Comparison of ENCODE assay signal across 20 cellular contexts in genomic region chr14:25944020-25944419, GRCh38.
DNase-seq lines count a peak whose midpoint lies in the region; ATAC-seq, FAIRE-seq and TF ChIP-seq lines count a peak whose summit lies in the region.
"Had no signal": no experiment of that assay in that cellular context is flagged by ENCODE, and none has a peak within 500 bp of the region (broad histone marks: within the 10 kb centered on the region; RNA-seq: fewer than 3 reads in every experiment).

No MANE protein-coding gene starts in this region.

- no peak overlapping the region for H4K8ac ChIP-seq in H1 (ENCODE audit: extremely low read depth, insufficient read depth, low read length)

- no peak overlapping the region for H3K4me3 Mint-ChIP-seq in neural progenitor cell
- no peak overlapping the region for H3K4me3 Mint-ChIP-seq in activated T-cell treated with anti-CD3 and anti-CD28 coated beads, Interleukin-2, amount 50 U/mL, for 72 hours
- H3K4me3 Mint-ChIP-seq: CD4-positive, alpha-beta memory T cell; IgD-negative memory B cell had no signal

- no peak overlapping the region for H3K14ac ChIP-seq in H1 (ENCODE audit: insufficient read length)

- H2AFZ ChIP-seq in H1 (ENCODE audit: low read length) (peak overlapping the region; percentile 51; the same call in 1 of the 2 replicates), neural progenitor cell (replicated peaks) (peak overlapping the region; percentile 19)

- H3K4me1 Mint-ChIP-seq in neural progenitor cell, result no peaks in the 10 kb centered on the region
- H3K4me1 Mint-ChIP-seq in activated T-cell treated with anti-CD3 and anti-CD28 coated beads, Interleukin-2, amount 50 U/mL, for 72 hours (ENCODE audit: low read depth), result no peaks in the 10 kb centered on the region
- H3K4me1 Mint-ChIP-seq: CD4-positive, alpha-beta memory T cell; IgD-negative memory B cell had no signal

- H3K9me3 ChIP-seq in H1 (ENCODE audit: insufficient read depth in 2 of 2, low read depth in 1 of 2, low read length in 1 of 2), result no peaks in the 10 kb centered on the region
- H3K9me3 ChIP-seq in neural progenitor cell (ENCODE audit: low read depth), result no peaks in the 10 kb centered on the region
- H3K9me3 ChIP-seq: BLaER1 treated with 17β-estradiol and CSF1 and Interleukin-3, amounts not matched to agents 10 nM and 100 nM; Peyer's patch had no signal

- no peak overlapping the region for H3K9ac ChIP-seq in H1 (replicated peaks in 1 of 4; ENCODE audit: extremely low read depth in 1 of 4, low read depth in 3 of 4, low read length in 3 of 4)
- H3K9ac ChIP-seq in neural progenitor cell, result no peak overlapping the region
- H3K9ac ChIP-seq: BLaER1 treated with 17β-estradiol and CSF1 and Interleukin-3, amounts not matched to agents 10 nM and 100 nM had no signal

- DNase-seq in NCI-H1092 (lab: John Stamatoyannopoulos, UW) (peak; percentile 18), NCI-H1092 treated with DMSO at 0.1 percent for 48 hours (lab: John Stamatoyannopoulos, UW) (no peak), NCI-H1930 (lab: John Stamatoyannopoulos, UW) (peak; percentile 92 to 95), H1 (ENCODE audit: low read depth in 1 of 2, low spot score in 2 of 2) (no peak), neural progenitor cell (ENCODE audit: low spot score) (peak; percentile 20), GDM1 (lab: John Stamatoyannopoulos, UW) (no peak)
- DNase-seq in activated T-cell treated with anti-CD3 and anti-CD28 coated beads, Interleukin-2, amount 50 U/mL, for 72 hours, result no peak
- DNase-seq: ACHN; CD4-positive, alpha-beta memory T cell; NCI-H2029; NCI-H2171; NCI-H446; NCI-H526; Peyer's patch had no signal

- H3K27ac ChIP-seq in H1 (ENCODE audit: low read depth, low read length) (no peak overlapping the region), neural progenitor cell (no peak overlapping the region)
- H3K27ac ChIP-seq: 22Rv1; BLaER1 treated with 17β-estradiol and CSF1 and Interleukin-3, amounts not matched to agents 10 nM and 100 nM; Peyer's patch had no signal

- H2BK5ac ChIP-seq in H1 (ENCODE audit: low read depth, low read length), result no peak overlapping the region

- no peaks in the 10 kb centered on the region for H3K36me3 Mint-ChIP-seq in neural progenitor cell
- H3K36me3 Mint-ChIP-seq in activated T-cell treated with anti-CD3 and anti-CD28 coated beads, Interleukin-2, amount 50 U/mL, for 72 hours (ENCODE audit: insufficient read depth in 2 of 2), result no peaks in the 10 kb centered on the region
- H3K36me3 Mint-ChIP-seq: CD4-positive, alpha-beta memory T cell had no signal

- no peaks in the 10 kb centered on the region for H3K23me2 ChIP-seq in H1 (ENCODE audit: low read depth, low read length)

- H4K20me1 ChIP-seq in H1 (replicated peaks in 1 of 2; ENCODE audit: control insufficient read depth in 1 of 2, insufficient read depth in 2 of 2, low read length in 2 of 2) (no peaks in the 10 kb centered on the region), neural progenitor cell (ENCODE audit: low read depth) (no peaks in the 10 kb centered on the region)
- H4K20me1 ChIP-seq: BLaER1 treated with 17β-estradiol and CSF1 and Interleukin-3, amounts not matched to agents 10 nM and 100 nM had no signal

- POLR2A ChIA-PET in H1 (lab: Charles Lee; ENCODE audit: partially characterized antibody), result no interaction called here

- H3K27me3 Mint-ChIP-seq in neural progenitor cell (ENCODE audit: insufficient read depth, low read depth), result peaks cover 2% of the 10 kb centered on the region
- H3K27me3 Mint-ChIP-seq in activated T-cell treated with anti-CD3 and anti-CD28 coated beads, Interleukin-2, amount 50 U/mL, for 72 hours (ENCODE audit: low read depth), result no peaks in the 10 kb centered on the region
- H3K27me3 Mint-ChIP-seq: CD4-positive, alpha-beta memory T cell; IgD-negative memory B cell had no signal

- H3K23ac ChIP-seq in H1 (ENCODE audit: insufficient read length), result no peak overlapping the region

- H3K27ac Mint-ChIP-seq in neural progenitor cell, result no peak overlapping the region
- H3K27ac Mint-ChIP-seq in activated T-cell treated with anti-CD3 and anti-CD28 coated beads, Interleukin-2, amount 50 U/mL, for 72 hours, result no peak overlapping the region
- H3K27ac Mint-ChIP-seq: CD4-positive, alpha-beta memory T cell; IgD-negative memory B cell had no signal

- no peaks in the 10 kb centered on the region for H3K9me3 Mint-ChIP-seq in neural progenitor cell
- peaks cover 3 to 9% of the 10 kb centered on the region in 2 donors for H3K9me3 Mint-ChIP-seq in activated T-cell treated with anti-CD3 and anti-CD28 coated beads, Interleukin-2, amount 50 U/mL, for 72 hours

- CTCF ChIA-PET in H1 (lab: Charles Lee; ENCODE audit: partially characterized antibody), result interaction anchor here (1.4 kb wide), 2 partner anchors 37 to 65 kb away, joined by 3 to 7 read pairs; no protein-coding TSS in a partner anchor

- no peak overlapping the region for H4K5ac ChIP-seq in H1 (ENCODE audit: insufficient read length, low read depth, low read length)

- H3K27me3 ChIP-seq in H1 (replicated peaks in 1 of 4; ENCODE audit: control insufficient read depth in 3 of 4, extremely low read depth in 1 of 4, insufficient read depth in 3 of 4, low read length in 3 of 4) (no peaks in the 10 kb centered on the region; a peak in 1 of 7 replicates), neural progenitor cell (no peaks in the 10 kb centered on the region)
- H3K27me3 ChIP-seq: BLaER1 treated with 17β-estradiol and CSF1 and Interleukin-3, amounts not matched to agents 10 nM and 100 nM; Peyer's patch had no signal

- no peak overlapping the region for H3K4me3 ChIP-seq in H1 (ENCODE audit: extremely low read depth in 1 of 4, insufficient read depth in 2 of 4, low read depth in 3 of 4, low read length in 4 of 4)
- H3K4me3 ChIP-seq in neural progenitor cell, result no peak overlapping the region
- H3K4me3 ChIP-seq: BLaER1 treated with 17β-estradiol and CSF1 and Interleukin-3, amounts not matched to agents 10 nM and 100 nM; Peyer's patch had no signal

- no peak overlapping the region for H3K56ac ChIP-seq in H1 (replicated peaks; ENCODE audit: insufficient read length, low read depth, low read length)

- no peak overlapping the region for H2BK15ac ChIP-seq in H1 (ENCODE audit: low read length)

- H3K36me3 ChIP-seq in H1 (ENCODE audit: control insufficient read depth in 2 of 4, insufficient read depth in 4 of 4, low read length in 3 of 4), result no peaks in the 10 kb centered on the region
- no peaks in the 10 kb centered on the region for H3K36me3 ChIP-seq in neural progenitor cell
- H3K36me3 ChIP-seq: BLaER1 treated with 17β-estradiol and CSF1 and Interleukin-3, amounts not matched to agents 10 nM and 100 nM; Peyer's patch had no signal

- no peak overlapping the region for H2BK12ac ChIP-seq in H1 (ENCODE audit: low read depth, low read length)

- H2BK120ac ChIP-seq in H1 (replicated peaks; ENCODE audit: low read depth, low read length), result no peak overlapping the region

- 87% methylated on average over 4 of the region's 4 CpGs; no CpG with 5 or more reads in 1 of the 2 experiments for WGBS in H1 (ENCODE audit: extremely low coverage in 1 of 2, insufficient coverage in 1 of 2, insufficient read length in 1 of 2, insufficient replicate concordance in 2 of 2, low coverage in 1 of 2, low lambda C conversion rate in 2 of 2, missing lambda C conversion rate in 1 of 2), 2 experiments

- H3K79me2 ChIP-seq in H1 (ENCODE audit: control insufficient read depth in 1 of 2, insufficient read depth in 2 of 2, low read length in 2 of 2) (no peaks in the 10 kb centered on the region), neural progenitor cell (ENCODE audit: low read depth) (no peaks in the 10 kb centered on the region)

- TF ChIP-seq POLR2A in H1 (IDR thresholded peaks at IDR 0.05; ENCODE audit: control extremely low read depth in 1 of 2, low read depth in 2 of 2, low read length in 2 of 2), result no peak

- no peaks in the 10 kb centered on the region for H3K79me1 ChIP-seq in H1 (ENCODE audit: low read depth, low read length)

- TF ChIP-seq CTCF in H1 (IDR thresholded peaks at IDR 0.05; ENCODE audit: control extremely low read depth in 1 of 3, insufficient read depth in 1 of 3, low read depth in 1 of 3, low read length in 3 of 3), result no peak
- no peak for TF ChIP-seq CTCF in neural progenitor cell (IDR thresholded peaks at IDR 0.05)

- TF ChIP-seq EP300 in H1 (IDR thresholded peaks at IDR 0.05; ENCODE audit: borderline replicate concordance in 1 of 2, low read depth in 2 of 2, low read length in 2 of 2), result no peak

- H3K4me2 ChIP-seq in H1 (ENCODE audit: insufficient read depth in 1 of 2, low read depth in 2 of 2, low read length in 2 of 2), result no peak overlapping the region
- H3K4me2 ChIP-seq in neural progenitor cell, result peak overlapping the region; percentile 25
- H3K4me2 ChIP-seq: BLaER1 treated with 17β-estradiol and CSF1 and Interleukin-3, amounts not matched to agents 10 nM and 100 nM had no signal

- no peaks in the 10 kb centered on the region for H3F3A ChIP-seq in neural progenitor cell (ENCODE audit: low read depth)

- no peak for ATAC-seq in activated T-cell treated with anti-CD3 and anti-CD28 coated beads, Interleukin-2, amount 50 U/mL, for 72 hours (replicated peaks in 1 of 2)
- ATAC-seq in GM21526 (IDR thresholded peaks at IDR 0.05; ENCODE audit: low FRiP score, unreplicated experiment), result no peak

- H3K4me1 ChIP-seq in H1 (replicated peaks in 1 of 4; ENCODE audit: control insufficient read depth in 3 of 4, insufficient read depth in 4 of 4, low read length in 3 of 4) (no peaks in the 10 kb centered on the region), neural progenitor cell (peaks cover 13% of the 10 kb centered on the region)
- H3K4me1 ChIP-seq: BLaER1 treated with 17β-estradiol and CSF1 and Interleukin-3, amounts not matched to agents 10 nM and 100 nM; Peyer's patch had no signal

- no peak for TF ChIP-seq RAD21 in H1 (IDR thresholded peaks at IDR 0.05 in 1 of 2, conservative IDR thresholded peaks at IDR 0.05 in 1 of 2; ENCODE audit: low read depth in 2 of 2, low read length in 2 of 2)

- no peak overlapping the region for H4K91ac ChIP-seq in H1 (replicated peaks; ENCODE audit: insufficient read length, low read length)

- H3K18ac ChIP-seq in H1 (ENCODE audit: extremely low read depth, low read length), result no peak overlapping the region

- FAIRE-seq in H1 (lab: Jason Lieb, UNC), result no peak
- FAIRE-seq: GM18507, H54 had no signal

- H2BK20ac ChIP-seq in H1 (ENCODE audit: low read length), result no peak overlapping the region

- no peak overlapping the region for H2AK5ac ChIP-seq in H1 (ENCODE audit: low read depth, low read length)

- H3K4ac ChIP-seq in H1 (replicated peaks; ENCODE audit: insufficient read length, low read depth, low read length), result no peak overlapping the region

TF ChIP-seq in H1, 55 proteins besides CTCF, POLR2A, EP300 and RAD21 (continues in another document):
- TF ChIP-seq TEAD4 (IDR thresholded peaks at IDR 0.05; ENCODE audit: low read depth, low read length), result no peak
- TF ChIP-seq MAX (IDR thresholded peaks at IDR 0.05), result no peak
- no peak for TF ChIP-seq YY1 (IDR thresholded peaks at IDR 0.05; ENCODE audit: low read depth, low read length)
- TF ChIP-seq NANOG (IDR thresholded peaks at IDR 0.05; ENCODE audit: insufficient read depth, low read depth, low read length, poor library complexity, severe bottlenecking), result no peak
- TF ChIP-seq SUZ12 (IDR thresholded peaks at IDR 0.05; ENCODE audit: low read length), result no peak
- no peak for TF ChIP-seq SIRT6 (IDR thresholded peaks at IDR 0.05; ENCODE audit: low read length)

Comparison
In these comparisons a context has a peak if more than half of its experiments do, and no peak if none do; other contexts are left out.
1. DNase-seq: peak in NCI-H1092 (single experiment), NCI-H1930 (2 of 2) and neural progenitor cell (single experiment); none in NCI-H1092 treated with DMSO at 0.1 percent for 48 hours (single experiment), H1 (0 of 2), GDM1 (single experiment) and activated T-cell treated with anti-CD3 and anti-CD28 coated beads, Interleukin-2, amount 50 U/mL, for 72 hours (0 of 2).